In genomic region chr3:134334231-134334900, GRCh38 we compare ENCODE assay signal across 12 cellular contexts. TPM values are rescaled to one million over a fixed set of nuclear protein-coding genes. Genes with fewer than 3 reads are reported as not detected.
DNase-seq lines count a peak whose midpoint lies in the region; ATAC-seq and TF ChIP-seq lines count a peak whose summit lies in the region.
"Had no signal": no experiment of that assay in that cellular context is flagged by ENCODE, and none has a peak within 500 bp of the region (broad histone marks: within the 10 kb centered on the region; RNA-seq: fewer than 3 reads in every experiment).

No MANE protein-coding gene starts in this region.

- peak overlapping the region; percentile 28 to 72 (median 48) for H3K27ac ChIP-seq in body of pancreas
- peak overlapping the region; percentile 46 to 80 for H3K27ac ChIP-seq in right atrium auricular region
- peak overlapping the region; percentile 33 to 62 (median 50) for H3K27ac ChIP-seq in gastrocnemius medialis
- peak overlapping the region in 1 of 3 donors; percentile 5 for H3K27ac ChIP-seq in right lobe of liver
- H3K27ac ChIP-seq: BLaER1 had no signal

- intact Hi-C loops in body of pancreas (cut with DNase I) (no loop called here), gastrocnemius medialis (cut with DNase I; ENCODE audit: low total_unique reads) (no loop called here), right lobe of liver (cut with DNase I) (no loop called here)

- WGBS in body of pancreas, 2 donors = 80 to 87% methylated on average over 2 to 3 of the region's 3 CpGs
- WGBS in right lobe of liver (ENCODE audit: insufficient coverage, low coverage, low lambda C conversion rate, missing lambda C conversion rate) = no CpG with 5 or more reads among the region's 3 CpGs

- H3K4me1 ChIP-seq in body of pancreas = peaks cover 42% of the 10 kb centered on the region
- peaks cover 0 to 62% of the 10 kb centered on the region in 2 donors for H3K4me1 ChIP-seq in right atrium auricular region
- H3K4me1 ChIP-seq in gastrocnemius medialis = peaks cover 3 to 4% of the 10 kb centered on the region in 2 donors
- no peaks in the 10 kb centered on the region for H3K4me1 ChIP-seq in right lobe of liver
- H3K4me1 ChIP-seq: BLaER1 had no signal

- TF ChIP-seq CTCF in body of pancreas (IDR thresholded peaks at IDR 0.05) (no peak), right atrium auricular region (IDR thresholded peaks at IDR 0.05) (no peak), gastrocnemius medialis (IDR thresholded peaks at IDR 0.05 in 4 of 5, conservative IDR thresholded peaks at IDR 0.05 in 1 of 5) (no peak), right lobe of liver (IDR thresholded peaks at IDR 0.05) (no peak)

- in situ Hi-C loops in gastrocnemius medialis (cut with MboI; ENCODE audit: low sequenced_read_pairs in 4 of 4) = no loop called here

- H3K27me3 ChIP-seq in body of pancreas (no peaks in the 10 kb centered on the region), right atrium auricular region (no peaks in the 10 kb centered on the region), gastrocnemius medialis (no peaks in the 10 kb centered on the region), right lobe of liver (no peaks in the 10 kb centered on the region)
- H3K27me3 ChIP-seq: BLaER1, spleen had no signal

- H3K4me3 ChIP-seq in body of pancreas (no peak overlapping the region), right atrium auricular region (no peak overlapping the region), gastrocnemius medialis (no peak overlapping the region), right lobe of liver (no peak overlapping the region)
- H3K4me3 ChIP-seq: BLaER1, K562, spleen had no signal

- H3K9me3 ChIP-seq in body of pancreas (no peaks in the 10 kb centered on the region), right atrium auricular region (no peaks in the 10 kb centered on the region), gastrocnemius medialis (no peaks in the 10 kb centered on the region), right lobe of liver (no peaks in the 10 kb centered on the region)
- H3K9me3 ChIP-seq: BLaER1, spleen had no signal

- TF ChIP-seq POLR2A in body of pancreas (IDR thresholded peaks at IDR 0.05) (no peak), gastrocnemius medialis (IDR thresholded peaks at IDR 0.05) (no peak), right lobe of liver (IDR thresholded peaks at IDR 0.05) (no peak)

- no peaks in the 10 kb centered on the region for H3K36me3 ChIP-seq in body of pancreas (replicated peaks in 1 of 2; ENCODE audit: insufficient read depth in 1 of 2, low read depth in 2 of 2)
- no peaks in the 10 kb centered on the region for H3K36me3 ChIP-seq in right atrium auricular region
- H3K36me3 ChIP-seq in gastrocnemius medialis = no peaks in the 10 kb centered on the region
- H3K36me3 ChIP-seq in right lobe of liver = no peaks in the 10 kb centered on the region
- H3K36me3 ChIP-seq: BLaER1, spleen had no signal

- peak; percentile 33 for ATAC-seq in body of pancreas
- no peak for ATAC-seq in gastrocnemius medialis
- no peak for ATAC-seq in right lobe of liver
- ATAC-seq: stimulated activated memory B cell treated with anti-CD40 and anti-IgM and Interleukin-4, amounts not matched to agents 10 μg/mL and 1 μg/mL and 100 μg/mL, for 72 hours had no signal

- DNase-seq in ELF-1 (ENCODE audit: low read depth, low spot score) = peak; percentile 24
- DNase-seq in body of pancreas = peak in 1 of 4 donors; percentile 6
- no peak for DNase-seq in right atrium auricular region (ENCODE audit: low spot score)
- no peak for DNase-seq in gastrocnemius medialis
- DNase-seq in iPS-NIHi7 (ENCODE audit: extremely low spot score) = no peak
- no peak for DNase-seq in right lobe of liver
- no peak for DNase-seq in stimulated activated naive CD4-positive, alpha-beta T cell (lab: John Stamatoyannopoulos, UW)
- no peak for DNase-seq in NCI-H345 treated with DMSO at 0.1 percent for 48 hours (lab: John Stamatoyannopoulos, UW; ENCODE audit: unreplicated experiment)
- DNase-seq: spleen had no signal

RNA-seq across cellular contexts. Expression of gene AMOTL2, which starts 39.9 kb away (rescaled TPM):
- total RNA-seq in body of pancreas = 10 to 100 TPM; 65.1 to 71.5 TPM
- total RNA-seq in right atrium auricular region = 100 to 1,000 TPM in 1 of 2 donors, 10 to 100 TPM in 1; 62.3 to 119 TPM
- total RNA-seq in gastrocnemius medialis = 10 to 100 TPM; 17.9 to 29.9 (median 20.6) TPM
- 10 to 100 TPM; 18.0 to 33.3 (median 21.8) TPM for total RNA-seq in right lobe of liver
